Comparison of ENCODE assay signal across 22 cellular contexts in the genomic region with DNA sequence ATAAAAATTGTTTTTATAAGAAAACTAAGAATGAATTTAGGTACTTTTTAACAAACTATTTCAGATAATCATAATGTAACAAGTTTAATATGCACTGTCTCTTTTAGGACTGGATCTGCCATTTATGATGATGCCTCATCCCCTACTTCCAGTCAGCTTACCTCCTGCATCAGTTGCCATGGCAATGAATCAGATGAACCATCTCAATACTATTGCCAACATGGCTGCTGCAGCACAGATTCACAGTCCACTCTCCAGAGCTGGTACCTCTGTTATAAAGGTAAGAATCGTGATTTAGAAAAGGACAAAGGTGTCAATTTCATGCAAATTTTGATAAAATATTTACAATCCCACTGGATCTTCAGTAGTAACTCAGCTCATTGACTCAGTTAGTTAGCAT.
"Had no signal": no experiment of that assay in that cellular context is flagged by ENCODE, and none has a peak within 500 bp of the region (broad histone marks: within the 10 kb centered on the region; RNA-seq: fewer than 3 reads in every experiment).

No MANE protein-coding gene starts in this region.

- H3K27me3 ChIP-seq: esophagus squamous epithelium, gastroesophageal sphincter, neutrophil, tibial artery, upper lobe of left lung, uterus had no signal

- H3K27ac ChIP-seq: esophagus squamous epithelium, gastroesophageal sphincter, neutrophil, tibial artery, upper lobe of left lung, uterus had no signal

- H3K9me3 ChIP-seq: esophagus squamous epithelium, gastroesophageal sphincter, neutrophil, tibial artery, upper lobe of left lung, uterus had no signal

- DNase-seq: cortex of kidney; effector memory CD8-positive, alpha-beta T cell; esophagus squamous epithelium; foreskin fibroblast; glutamatergic neuron; immature natural killer cell; kidney; left cardiac atrium; left ventricle myocardium superior; mesenchymal stem cell; naive thymus-derived CD4-positive, alpha-beta T cell; nephron progenitor cell; right cardiac atrium; small intestine; stimulated activated CD4-positive, alpha-beta T cell treated with anti-CD3 and anti-CD28 coated beads, Interleukin-12 subunit alpha, Interleukin-12 subunit beta, amount 100 ng/mL, for 4 hours; stimulated activated naive CD8-positive, alpha-beta T cell treated with anti-CD3 and anti-CD28 coated beads, Interleukin-15, Interleukin-2, amounts not matched to agents 100 U/mL and 50 U/mL, for 24 hours; tibial artery; upper lobe of left lung; uterus had no signal

- H3K4me3 ChIP-seq: esophagus squamous epithelium, gastroesophageal sphincter, lung, tibial artery, upper lobe of left lung, uterus had no signal

- H3K36me3 ChIP-seq: esophagus squamous epithelium, gastroesophageal sphincter, neutrophil, tibial artery, upper lobe of left lung, uterus had no signal
